Comparison of ENCODE assay signal across 9 cellular contexts in genomic region chr16:54282923-54283734, GRCh38. TPM values are rescaled to one million over a fixed set of nuclear protein-coding genes. Genes with fewer than 3 reads are reported as not detected.
DNase-seq lines count a peak whose midpoint lies in the region; ATAC-seq lines count a peak whose summit lies in the region.
"Had no signal": no experiment of that assay in that cellular context is flagged by ENCODE, and none has a peak within 500 bp of the region (broad histone marks: within the 10 kb centered on the region; RNA-seq: fewer than 3 reads in every experiment).

No MANE protein-coding gene starts in this region.

- peaks cover 39 to 74% (median 58%) of the 10 kb centered on the region in 5 donors for H3K27me3 Mint-ChIP-seq in naive thymus-derived CD8-positive, alpha-beta T cell

- H3K36me3 Mint-ChIP-seq in naive thymus-derived CD8-positive, alpha-beta T cell, result peaks cover 0 to 3% (median 0%) of the 10 kb centered on the region in 3 donors

- DNase-seq in DMS53 treated with DMSO at 0.1 percent for 48 hours (lab: John Stamatoyannopoulos, UW; ENCODE audit: unreplicated experiment), result peak; percentile 19
- DNase-seq in KBM-7, result peak; percentile 50
- peak; percentile 60 for DNase-seq in ecto neural progenitor cell (ENCODE audit: low spot score)
- DNase-seq in naive thymus-derived CD8-positive, alpha-beta T cell, result peak in 1 of 10 donors; percentile 45
- DNase-seq in middle frontal gyrus (ENCODE audit: extremely low spot score, low spot score), result no peak
- DNase-seq in SW480 (ENCODE audit: low spot score), result no peak
- DNase-seq in activated CD4-positive, alpha-beta T cell treated with anti-CD3 and anti-CD28 coated beads for 4 hours, result no peak
- DNase-seq: NCI-H1048 had no signal

- peaks cover 17 to 33% (median 23%) of the 10 kb centered on the region in 4 donors for H3K4me1 Mint-ChIP-seq in naive thymus-derived CD8-positive, alpha-beta T cell

- POLR2A ChIA-PET in naive thymus-derived CD8-positive, alpha-beta T cell (lab: Charles Lee), result no interaction called here

- peak overlapping the region in 7 of 10 donors; percentile 2 to 61 (median 45) for H3K4me3 Mint-ChIP-seq in naive thymus-derived CD8-positive, alpha-beta T cell

- in situ Hi-C loops in KBM-7 (cut with MboI; ENCODE audit: low pct_unique_long_range_greater_than_20kb, low sequenced_read_pairs), result loop anchor here (25.0 kb wide), 1 partner anchor 679 kb away; no protein-coding TSS in a partner anchor

- no peaks in the 10 kb centered on the region for H3K9me3 Mint-ChIP-seq in naive thymus-derived CD8-positive, alpha-beta T cell

- H3K27ac Mint-ChIP-seq in naive thymus-derived CD8-positive, alpha-beta T cell, result peak overlapping the region in 1 of 10 donors; percentile 5

- no peak for ATAC-seq in naive thymus-derived CD8-positive, alpha-beta T cell

RNA-seq across cellular contexts. Expression of gene IRX3, which starts 3.5 kb away (rescaled TPM):
- not detected for total RNA-seq in naive thymus-derived CD8-positive, alpha-beta T cell
- not detected for polyA plus RNA-seq in naive thymus-derived CD8-positive, alpha-beta T cell
- total RNA-seq: activated CD8-positive, alpha-beta memory T cell treated with anti-CD3 and anti-CD28 coated beads for 36 hours had no signal

Comparison
In these comparisons a context has a peak if more than half of its experiments do, and no peak if none do; other contexts are left out.
1. DNase-seq: peak in DMS53 treated with DMSO at 0.1 percent for 48 hours (single experiment), KBM-7 (single experiment) and ecto neural progenitor cell (single experiment); none in middle frontal gyrus (single experiment), SW480 (single experiment) and activated CD4-positive, alpha-beta T cell treated with anti-CD3 and anti-CD28 coated beads for 4 hours (0 of 2).